Comparison of ENCODE assay signal across 12 cellular contexts in the genomic region with DNA sequence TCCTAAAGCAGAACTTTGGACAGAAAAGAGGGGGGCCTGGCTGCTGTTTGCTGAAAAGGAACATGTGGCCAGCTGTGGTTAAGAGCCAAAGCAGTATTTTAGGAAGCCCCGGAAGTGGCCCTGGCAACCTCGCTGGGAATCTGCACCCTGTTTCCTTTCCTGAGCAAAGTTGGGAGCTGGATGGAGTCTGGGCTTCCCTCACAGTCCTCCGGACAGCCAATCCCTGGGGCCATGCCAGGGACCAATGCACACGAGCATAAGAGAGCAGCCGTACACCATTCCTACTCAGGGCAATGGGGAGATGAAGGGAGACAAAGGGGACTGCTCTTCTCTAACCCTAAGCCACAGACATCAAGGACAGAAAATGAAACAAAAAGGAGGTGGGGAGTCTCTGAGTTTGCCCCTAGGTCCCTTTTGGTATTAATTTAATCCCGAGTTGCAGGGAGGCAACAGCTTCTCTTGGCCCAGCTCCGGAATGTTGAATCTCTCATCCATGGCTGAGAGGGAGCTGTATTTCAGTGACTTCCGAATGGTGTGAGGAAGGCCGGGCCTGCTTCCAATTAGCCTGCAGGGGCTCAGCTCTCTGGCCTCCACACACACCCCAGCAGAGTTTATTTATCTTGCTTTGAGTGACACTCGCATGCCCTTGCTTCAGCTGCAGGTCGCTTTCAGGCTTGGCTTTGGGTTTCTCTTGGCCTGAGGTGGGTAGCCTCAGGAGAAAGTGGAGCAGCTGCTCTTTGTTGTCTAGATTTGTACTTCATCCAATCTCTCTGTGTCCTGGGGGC.
A peak's percentile ranks its signal among the peaks of the same experiment; 100 is the strongest.
DNase-seq lines count a peak whose midpoint lies in the region; ATAC-seq lines count a peak whose summit lies in the region.
"Had no signal": no experiment of that assay in that cellular context is flagged by ENCODE, and none has a peak within 500 bp of the region (broad histone marks: within the 10 kb centered on the region; RNA-seq: fewer than 3 reads in every experiment).

No MANE protein-coding gene starts in this region.

- H3K9ac ChIP-seq in skeletal muscle tissue (ENCODE audit: low read depth in 1 of 3, low read length in 3 of 3): peak overlapping the region in 1 of 3 donors; percentile 54

- DNase-seq in H4 (ENCODE audit: low spot score) (peak; percentile 21), amniotic stem cell (lab: John Stamatoyannopoulos, UW) (peak; percentile 30), foreskin melanocyte (peak; percentile 53), NCI-H82 treated with DMSO at 0.1 percent for 48 hours (lab: John Stamatoyannopoulos, UW; ENCODE audit: unreplicated experiment) (no peak)
- DNase-seq in activated T-cell treated with anti-CD3 and anti-CD28 coated beads, Interleukin-2, amount 50 U/mL, for 48 hours: no peak
- DNase-seq: CD8-positive, alpha-beta memory T cell; lower lobe of right lung; NCI-H1930; RPMI8226 had no signal

- H3K27ac ChIP-seq in skeletal muscle tissue (ENCODE audit: low read depth, low read length): peak overlapping the region; percentile 31
- H3K27ac ChIP-seq: lower lobe of right lung had no signal

- no peak for ATAC-seq in HG03045 (IDR thresholded peaks at IDR 0.05; ENCODE audit: unreplicated experiment)
- no peak for ATAC-seq in GM19035 (IDR thresholded peaks at IDR 0.05; ENCODE audit: unreplicated experiment)

- peaks cover 13 to 28% (median 18%) of the 10 kb centered on the region in 3 donors for H3K36me3 ChIP-seq in skeletal muscle tissue (ENCODE audit: control insufficient read depth in 3 of 3, insufficient read depth in 3 of 3, low read length in 3 of 3)

- H3K4me3 ChIP-seq in skeletal muscle tissue (ENCODE audit: low read length in 3 of 3): peak overlapping the region in 2 of 3 donors; percentile 6 to 21
- H3K4me3 ChIP-seq: lower lobe of right lung had no signal

- H3K9me3 ChIP-seq in skeletal muscle tissue (ENCODE audit: control insufficient read depth in 3 of 3, low read length in 3 of 3): no peaks in the 10 kb centered on the region
- H3K9me3 ChIP-seq: lower lobe of right lung had no signal

- H3K27me3 ChIP-seq in skeletal muscle tissue (ENCODE audit: control insufficient read depth in 3 of 3, insufficient read depth in 3 of 3, low read length in 3 of 3): no peaks in the 10 kb centered on the region

- H3K4me1 ChIP-seq in skeletal muscle tissue (ENCODE audit: control insufficient read depth in 3 of 3, insufficient read depth in 3 of 3, low read length in 3 of 3): peaks cover 26 to 31% (median 29%) of the 10 kb centered on the region in 3 donors

Comparison
In these comparisons a context has a peak if more than half of its experiments do, and no peak if none do; other contexts are left out.
1. DNase-seq: peak in H4 (single experiment), amniotic stem cell (single experiment) and foreskin melanocyte (single experiment); none in activated T-cell treated with anti-CD3 and anti-CD28 coated beads, Interleukin-2, amount 50 U/mL, for 48 hours (0 of 2) and NCI-H82 treated with DMSO at 0.1 percent for 48 hours (single experiment).